20 cellular contexts compared by ENCODE assay signal in the genomic region with DNA sequence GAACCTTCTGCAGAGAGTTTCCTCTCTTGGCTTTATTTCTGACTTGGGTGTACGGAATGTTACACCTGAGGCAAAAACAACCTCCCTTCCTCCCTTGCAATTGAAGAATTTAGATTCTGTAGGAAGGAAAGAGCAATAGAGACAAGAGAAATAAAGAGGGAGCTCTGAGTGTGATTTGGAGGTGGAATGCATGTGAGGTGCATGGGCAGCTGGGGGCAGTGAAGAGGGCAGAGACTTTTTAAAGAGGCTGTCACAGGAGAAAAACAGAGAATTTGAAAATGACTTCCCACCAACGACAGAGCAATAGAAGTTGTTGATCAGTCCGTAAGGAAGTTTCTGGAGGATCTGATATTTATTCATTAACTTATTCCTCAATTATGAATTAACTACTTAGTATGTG.
"Had no signal": no experiment of that assay in that cellular context is flagged by ENCODE, and none has a peak within 500 bp of the region (broad histone marks: within the 10 kb centered on the region; RNA-seq: fewer than 3 reads in every experiment).

No MANE protein-coding gene starts in this region.

- H3K4me2 ChIP-seq: smooth muscle cell had no signal

- DNase-seq: activated CD4-positive, alpha-beta T cell treated with anti-CD3 and anti-CD28 coated beads, Interleukin-2, amount 10 ng/mL, durations not matched to agents 7 days and 5 days; activated CD4-positive, CD25-positive, alpha-beta regulatory T cell treated with anti-CD3 and anti-CD28 coated beads, Interleukin-2, amount 50 U/mL, for 72 hours; activated CD8-positive, alpha-beta T cell treated with anti-CD3 and anti-CD28 coated beads, Interleukin-2, amount 10 ng/mL, durations not matched to agents 7 days and 5 days; activated naive CD4-positive, alpha-beta T cell; adrenal gland; cortex of kidney; kidney; naive thymus-derived CD8-positive, alpha-beta T cell; retina; sigmoid colon; stimulated activated CD4-positive, alpha-beta T cell treated with anti-CD3 and anti-CD28 coated beads, Interleukin-15, amount 100 ng/mL, for 24 hours; stimulated activated naive CD4-positive, alpha-beta T cell treated with Interleukin-2 at 50 U/mL for 16 hours; T-helper 17 cell had no signal

- ATAC-seq: activated CD8-positive, alpha-beta T cell treated with anti-CD3 and anti-CD28 coated beads, Interleukin-2, amount 10 ng/mL, durations not matched to agents 7 days and 5 days; activated T-helper 17 cell treated with anti-CD3 and anti-CD28 coated beads, Interleukin-2, amount 50 U/mL, for 72 hours; naive thymus-derived CD8-positive, alpha-beta T cell; T-helper 17 cell had no signal

- H3K27ac ChIP-seq: adrenal gland, ascending aorta, epithelial cell of prostate, sigmoid colon, thoracic aorta, vagina had no signal

- H3K27me3 ChIP-seq: adrenal gland, ascending aorta, sigmoid colon, vagina had no signal

- H3K9me3 ChIP-seq: adrenal gland, ascending aorta, sigmoid colon, thoracic aorta, vagina had no signal

- H3K36me3 ChIP-seq: adrenal gland, ascending aorta, sigmoid colon, thoracic aorta, vagina had no signal

- H3K4me3 ChIP-seq: adrenal gland, ascending aorta, lung, sigmoid colon, smooth muscle cell, thoracic aorta, vagina had no signal

- H3K4me1 ChIP-seq: adrenal gland, ascending aorta, vagina had no signal
